18 cellular contexts compared by ENCODE assay signal in genomic region chr1:26125382-26125781, GRCh38. TPM values are rescaled to one million over a fixed set of nuclear protein-coding genes. Genes with fewer than 3 reads are reported as not detected.
DNase-seq lines count a peak whose midpoint lies in the region; ATAC-seq and TF ChIP-seq lines count a peak whose summit lies in the region.
"Had no signal": no experiment of that assay in that cellular context is flagged by ENCODE, and none has a peak within 500 bp of the region (broad histone marks: within the 10 kb centered on the region; RNA-seq: fewer than 3 reads in every experiment).

No MANE protein-coding gene starts in this region.

- intact Hi-C loops in Panc1 (cut with micrococcal nuclease; ENCODE audit: unreplicated experiment), result no loop called here

- ATAC-seq in activated naive CD8-positive, alpha-beta T cell treated with anti-CD3 and anti-CD28 coated beads, Interleukin-2, amount 50 U/mL, for 24 hours, result no peak
- no peak for ATAC-seq in Panc1
- ATAC-seq: HepG2; natural killer cell treated with Interleukin-12 subunit alpha and Interleukin-12 subunit beta and Interleukin-15 and Interleukin-18, amount 100 ng/mL, for 72 hours had no signal

- no peak overlapping the region for H2AFZ ChIP-seq in Karpas-422 (ENCODE audit: low read length)

- peaks cover 10% of the 10 kb centered on the region; the same call in 1 of the 2 replicates for H4K20me1 ChIP-seq in Karpas-422 (ENCODE audit: insufficient read depth, low read depth, low read length)

- H3K9ac ChIP-seq in Karpas-422 (ENCODE audit: low read length), result no peak overlapping the region

- POLR2A ChIA-PET in Panc1 (lab: Charles Lee), result interaction anchor here (0.7 kb wide), 1 partner anchor 16 kb away, joined by 3 read pairs; no protein-coding TSS in a partner anchor

- H3K27ac ChIP-seq in Panc1 (ENCODE audit: low read length), result peak overlapping the region; percentile 80; the same call in 1 of the 2 replicates
- H3K27ac ChIP-seq in epithelial cell of prostate, result peak overlapping the region; percentile 54
- H3K27ac ChIP-seq in Karpas-422 (ENCODE audit: low read length), result no peak overlapping the region

- H3K79me2 ChIP-seq in Karpas-422 (ENCODE audit: low read length), result no peaks in the 10 kb centered on the region

- no TSS peak for BruUV-seq in Panc1 (replicated peaks; lab: Mats Ljungman, UMichigan)

- peaks cover 41% of the 10 kb centered on the region for H3K4me1 Mint-ChIP-seq in activated naive CD8-positive, alpha-beta T cell treated with anti-CD3 and anti-CD28 coated beads for 36 hours
- H3K4me1 Mint-ChIP-seq in activated naive CD8-positive, alpha-beta T cell treated with anti-CD3 and anti-CD28 coated beads, Interleukin-2, amount 50 U/mL, for 24 hours, result peaks cover 58% of the 10 kb centered on the region

- H3K9me2 ChIP-seq in Karpas-422 (replicated peaks; ENCODE audit: insufficient read depth, low read length), result no peaks in the 10 kb centered on the region

- H3K9me3 ChIP-seq in Panc1 (ENCODE audit: control insufficient read depth, insufficient read depth, low read depth, low read length) (no peaks in the 10 kb centered on the region), Karpas-422 (ENCODE audit: low read length) (no peaks in the 10 kb centered on the region)
- H3K9me3 ChIP-seq: SJSA1, spleen had no signal

- in situ Hi-C loops in Panc1 (cut with HindIII; ENCODE audit: low pct_unique_long_range_greater_than_20kb, low sequenced_read_pairs), result no loop called here

- peak overlapping the region; percentile 87 for H3K27ac Mint-ChIP-seq in activated naive CD8-positive, alpha-beta T cell treated with anti-CD3 and anti-CD28 coated beads for 36 hours
- no peak overlapping the region for H3K27ac Mint-ChIP-seq in activated naive CD8-positive, alpha-beta T cell treated with anti-CD3 and anti-CD28 coated beads, Interleukin-2, amount 50 U/mL, for 24 hours

- no peaks in the 10 kb centered on the region for H3K9me3 Mint-ChIP-seq in activated naive CD8-positive, alpha-beta T cell treated with anti-CD3 and anti-CD28 coated beads for 36 hours
- no peaks in the 10 kb centered on the region for H3K9me3 Mint-ChIP-seq in activated naive CD8-positive, alpha-beta T cell treated with anti-CD3 and anti-CD28 coated beads, Interleukin-2, amount 50 U/mL, for 24 hours
- H3K9me3 Mint-ChIP-seq: natural killer cell treated with Interleukin-12 subunit alpha and Interleukin-12 subunit beta and Interleukin-15 and Interleukin-18, amount 100 ng/mL, for 72 hours had no signal

- H3K4me2 ChIP-seq in Karpas-422 (ENCODE audit: low read depth, low read length, poor library complexity, severe bottlenecking), result no peak overlapping the region

- H3K4me3 Mint-ChIP-seq in activated naive CD8-positive, alpha-beta T cell treated with anti-CD3 and anti-CD28 coated beads for 36 hours, result no peak overlapping the region
- no peak overlapping the region for H3K4me3 Mint-ChIP-seq in activated naive CD8-positive, alpha-beta T cell treated with anti-CD3 and anti-CD28 coated beads, Interleukin-2, amount 50 U/mL, for 24 hours

- DNase-seq in activated naive CD8-positive, alpha-beta T cell treated with anti-CD3 and anti-CD28 coated beads for 36 hours, result no peak
- no peak for DNase-seq in activated naive CD8-positive, alpha-beta T cell treated with anti-CD3 and anti-CD28 coated beads, Interleukin-2, amount 50 U/mL, for 24 hours
- no peak for DNase-seq in Panc1 (ENCODE audit: low read depth, low spot score)
- DNase-seq in epithelial cell of prostate (ENCODE audit: low read depth, low spot score), result no peak
- DNase-seq in NCI-H146 treated with DMSO at 0.1 percent for 48 hours (lab: John Stamatoyannopoulos, UW; ENCODE audit: unreplicated experiment), result no peak
- no peak for DNase-seq in SIG-M5 (lab: John Stamatoyannopoulos, UW)
- no peak for DNase-seq in NCI-H748 (lab: John Stamatoyannopoulos, UW; ENCODE audit: unreplicated experiment)
- no peak for DNase-seq in Karpas-422
- DNase-seq: caudate nucleus; DMS153; spleen; stimulated activated naive CD4-positive, alpha-beta T cell had no signal

- no peaks in the 10 kb centered on the region for H3K36me3 ChIP-seq in Panc1 (ENCODE audit: control insufficient read depth, insufficient read depth, low read length)
- H3K36me3 ChIP-seq in Karpas-422 (ENCODE audit: insufficient read depth, low read length), result peaks cover 9% of the 10 kb centered on the region

- TF ChIP-seq CTCF in Panc1 (IDR thresholded peaks at IDR 0.05), result no peak

- H3K27me3 Mint-ChIP-seq in activated naive CD8-positive, alpha-beta T cell treated with anti-CD3 and anti-CD28 coated beads for 36 hours, result no peaks in the 10 kb centered on the region
- H3K27me3 Mint-ChIP-seq in activated naive CD8-positive, alpha-beta T cell treated with anti-CD3 and anti-CD28 coated beads, Interleukin-2, amount 50 U/mL, for 24 hours, result peaks cover 3% of the 10 kb centered on the region

- H3K4me3 ChIP-seq in Panc1 (ENCODE audit: low read depth in 2 of 2, low read length in 2 of 2), result no peak overlapping the region
- no peak overlapping the region for H3K4me3 ChIP-seq in Karpas-422 (ENCODE audit: low read length)
- H3K4me3 ChIP-seq: SJSA1, spleen had no signal

- H3K4me1 ChIP-seq in Panc1 (ENCODE audit: control insufficient read depth, insufficient read depth, low read length) (peaks cover 36% of the 10 kb centered on the region), Karpas-422 (ENCODE audit: low read length) (peaks cover 13% of the 10 kb centered on the region)

- CTCF ChIA-PET in Panc1 (lab: Charles Lee), result no interaction called here

- H3K27me3 ChIP-seq in Panc1 (ENCODE audit: control insufficient read depth, insufficient read depth, low read length), result no peaks in the 10 kb centered on the region
- no peaks in the 10 kb centered on the region for H3K27me3 ChIP-seq in Karpas-422 (ENCODE audit: low read length)
- H3K27me3 ChIP-seq: SJSA1, spleen had no signal

- peaks cover 6% of the 10 kb centered on the region for H3K36me3 Mint-ChIP-seq in activated naive CD8-positive, alpha-beta T cell treated with anti-CD3 and anti-CD28 coated beads for 36 hours
- peaks cover 14% of the 10 kb centered on the region for H3K36me3 Mint-ChIP-seq in activated naive CD8-positive, alpha-beta T cell treated with anti-CD3 and anti-CD28 coated beads, Interleukin-2, amount 50 U/mL, for 24 hours (ENCODE audit: low read depth)

RNA-seq across cellular contexts. Expression of gene PDIK1L, which starts 13.8 kb away (rescaled TPM):
- total RNA-seq in activated naive CD8-positive, alpha-beta T cell treated with anti-CD3 and anti-CD28 coated beads for 36 hours, result 10 to 100 TPM; 16.3 to 17.3 TPM
- 8.0 TPM for total RNA-seq in Panc1 (2021; ENCODE audit: unreplicated experiment)
- 1.7 TPM for polyA plus RNA-seq in Panc1 (2012; ENCODE audit: insufficient read length)
- total RNA-seq in Karpas-422 (2014; rRNA removed; shearing (Covaris generic); ENCODE audit: low replicate concordance), result 7.0 and 11.0 TPM in 2 replicates

RNA-seq across cellular contexts. Expression of gene FAM110D, which starts 33.5 kb away (rescaled TPM):
- not detected for total RNA-seq in activated naive CD8-positive, alpha-beta T cell treated with anti-CD3 and anti-CD28 coated beads for 36 hours
- total RNA-seq in Panc1 (2021; ENCODE audit: unreplicated experiment), result 0.05 TPM
- 0.10 TPM for polyA plus RNA-seq in Panc1 (2012; ENCODE audit: insufficient read length)
- total RNA-seq in Karpas-422 (2014; rRNA removed; shearing (Covaris generic); ENCODE audit: low replicate concordance), result not detected in 2 replicates
- total RNA-seq: HepG2; natural killer cell treated with Interleukin-12 subunit alpha and Interleukin-12 subunit beta and Interleukin-15 and Interleukin-18, amount 100 ng/mL, for 72 hours; SJSA1 had no signal
- polyA plus RNA-seq: HepG2 had no signal

RNA-seq across cellular contexts. Expression of gene C1orf232, which starts 43.4 kb away (rescaled TPM):
- not detected for total RNA-seq in activated naive CD8-positive, alpha-beta T cell treated with anti-CD3 and anti-CD28 coated beads for 36 hours
- not detected for total RNA-seq in Panc1 (2021; ENCODE audit: unreplicated experiment)
- not detected for polyA plus RNA-seq in Panc1 (2012; ENCODE audit: insufficient read length)
- not detected in 2 replicates for total RNA-seq in Karpas-422 (2014; rRNA removed; shearing (Covaris generic); ENCODE audit: low replicate concordance)
- total RNA-seq: HepG2; liver; natural killer cell treated with Interleukin-12 subunit alpha and Interleukin-12 subunit beta and Interleukin-15 and Interleukin-18, amount 100 ng/mL, for 72 hours; pulmonary artery endothelial cell; SJSA1; spleen had no signal
- polyA plus RNA-seq: adipose tissue, HepG2, liver, spleen had no signal

RNA-seq across cellular contexts. Expression of gene ZNF593, which starts 44.3 kb away (rescaled TPM):
- total RNA-seq in activated naive CD8-positive, alpha-beta T cell treated with anti-CD3 and anti-CD28 coated beads for 36 hours, result 10 to 100 TPM; 90.8 to 93.3 TPM
- total RNA-seq in Panc1 (2021; ENCODE audit: unreplicated experiment), result 108 TPM
- polyA plus RNA-seq in Panc1 (2012; ENCODE audit: insufficient read length), result 150 TPM
- total RNA-seq in Karpas-422 (2014; rRNA removed; shearing (Covaris generic); ENCODE audit: low replicate concordance), result 58.5 and 133 TPM in 2 replicates

RNA-seq across cellular contexts. Expression of gene ZNF593OS, which starts 46.2 kb away (rescaled TPM):
- not detected for total RNA-seq in activated naive CD8-positive, alpha-beta T cell treated with anti-CD3 and anti-CD28 coated beads for 36 hours
- total RNA-seq in Panc1 (2021; ENCODE audit: unreplicated experiment), result not detected
- not detected for polyA plus RNA-seq in Panc1 (2012; ENCODE audit: insufficient read length)
- 0.18 TPM in 1 of 2 replicates, not detected in the other for total RNA-seq in Karpas-422 (2014; rRNA removed; shearing (Covaris generic); ENCODE audit: low replicate concordance)
- total RNA-seq: HepG2; liver; natural killer cell treated with Interleukin-12 subunit alpha and Interleukin-12 subunit beta and Interleukin-15 and Interleukin-18, amount 100 ng/mL, for 72 hours; pulmonary artery endothelial cell; spleen had no signal
- polyA plus RNA-seq: HepG2 had no signal
